23 cellular contexts compared by ENCODE assay signal in genomic region chr14:61737913-61738312, GRCh38. TPM values are rescaled to one million over a fixed set of nuclear protein-coding genes. Genes with fewer than 3 reads are reported as not detected.
DNase-seq lines count a peak whose midpoint lies in the region; ATAC-seq and TF ChIP-seq lines count a peak whose summit lies in the region.
"Had no signal": no experiment of that assay in that cellular context is flagged by ENCODE, and none has a peak within 500 bp of the region (broad histone marks: within the 10 kb centered on the region; RNA-seq: fewer than 3 reads in every experiment).

No MANE protein-coding gene starts in this region.

- H3K36me3 ChIP-seq in ascending aorta: peaks cover 60 to 78% of the 10 kb centered on the region in 2 donors

- H3K9me3 ChIP-seq in ascending aorta: no peaks in the 10 kb centered on the region
- H3K9me3 ChIP-seq: esophagus muscularis mucosa, testis had no signal

- DNase-seq in natural killer cell treated with Interleukin-12 subunit alpha and Interleukin-12 subunit beta and Interleukin-15 and Interleukin-18, amount 100 ng/mL, for 72 hours (ENCODE audit: low spot score): no peak
- no peak for DNase-seq in natural killer cell
- DNase-seq in RWPE1 (ENCODE audit: low spot score): no peak
- no peak for DNase-seq in chondrocyte (ENCODE audit: low spot score)
- DNase-seq in amygdala (lab: John Stamatoyannopoulos, UW): no peak
- no peak for DNase-seq in COLO668 (lab: John Stamatoyannopoulos, UW; ENCODE audit: unreplicated experiment)
- no peak for DNase-seq in NCI-H1436 (lab: John Stamatoyannopoulos, UW)
- no peak for DNase-seq in ascending aorta (ENCODE audit: low spot score in 2 of 2)
- DNase-seq: activated T-cell treated with anti-CD3 and anti-CD28 coated beads, Interleukin-2, amount 50 U/mL, for 48 hours; cerebellar nuclear complex; DMS79 treated with DMSO at 0.1 percent for 48 hours; effector memory CD4-positive, alpha-beta T cell; NCI-H1092; NCI-H2081 treated with DMSO at 0.1 percent for 48 hours; NCI-H510A; nucleus accumbens; right cardiac atrium; SHP77; T-helper 1 cell; testis had no signal

- no peaks in the 10 kb centered on the region for H3K9me3 Mint-ChIP-seq in natural killer cell treated with Interleukin-12 subunit alpha and Interleukin-12 subunit beta and Interleukin-15 and Interleukin-18, amount 100 ng/mL, for 72 hours
- H3K9me3 Mint-ChIP-seq in natural killer cell: no peaks in the 10 kb centered on the region
- no peaks in the 10 kb centered on the region for H3K9me3 Mint-ChIP-seq in chondrocyte (ENCODE audit: low read depth)

- no peak overlapping the region for H3K4me3 ChIP-seq in ascending aorta
- H3K4me3 ChIP-seq: esophagus muscularis mucosa, K562, testis had no signal

- peaks cover 0 to 4% of the 10 kb centered on the region in 2 donors for H3K4me1 ChIP-seq in ascending aorta
- H3K4me1 ChIP-seq: esophagus muscularis mucosa, testis had no signal

- POLR2A ChIA-PET in RWPE1 (lab: Yijun Ruan, JAX; ENCODE audit: low non-redundant PET): no interaction called here

- peak overlapping the region; percentile 68 to 75 for H3K27ac Mint-ChIP-seq in natural killer cell treated with Interleukin-12 subunit alpha and Interleukin-12 subunit beta and Interleukin-15 and Interleukin-18, amount 100 ng/mL, for 72 hours
- no peak overlapping the region for H3K27ac Mint-ChIP-seq in natural killer cell
- peak overlapping the region; percentile 80 for H3K27ac Mint-ChIP-seq in chondrocyte (ENCODE audit: unreplicated experiment)

- H3K27ac ChIP-seq in RWPE1 (peak overlapping the region; percentile 43; the same call in 1 of the 2 replicates), ascending aorta (no peak overlapping the region)
- H3K27ac ChIP-seq: esophagus muscularis mucosa, testis had no signal

- H3K4me3 Mint-ChIP-seq in natural killer cell treated with Interleukin-12 subunit alpha and Interleukin-12 subunit beta and Interleukin-15 and Interleukin-18, amount 100 ng/mL, for 72 hours: peak overlapping the region; percentile 19
- H3K4me3 Mint-ChIP-seq in natural killer cell (no peak overlapping the region), chondrocyte (ENCODE audit: unreplicated experiment) (no peak overlapping the region)

- CTCF ChIA-PET in RWPE1 (lab: Yijun Ruan, JAX): interaction anchor here (1.1 kb wide), 1 partner anchor 100 kb away, joined by 3 read pairs; no protein-coding TSS in a partner anchor

- intact Hi-C loops in natural killer cell (cut with micrococcal nuclease) (loop anchor here (10.0 kb wide), 1 partner anchor 97 kb away; no protein-coding TSS in a partner anchor), ascending aorta (cut with DNase I) (no loop called here)

- H3K36me3 Mint-ChIP-seq in natural killer cell treated with Interleukin-12 subunit alpha and Interleukin-12 subunit beta and Interleukin-15 and Interleukin-18, amount 100 ng/mL, for 72 hours: peaks cover 47% of the 10 kb centered on the region
- H3K36me3 Mint-ChIP-seq in natural killer cell (peaks cover 27% of the 10 kb centered on the region), chondrocyte (ENCODE audit: low read depth) (peaks cover 49% of the 10 kb centered on the region)

- no peaks in the 10 kb centered on the region for H3K27me3 ChIP-seq in ascending aorta
- H3K27me3 ChIP-seq: esophagus muscularis mucosa, testis had no signal

- TF ChIP-seq CTCF in natural killer cell (IDR thresholded peaks at IDR 0.05): no peak
- no peak for TF ChIP-seq CTCF in RWPE1 (conservative IDR thresholded peaks at IDR 0.05; ENCODE audit: low read depth)
- no peak for TF ChIP-seq CTCF in chondrocyte (IDR thresholded peaks at IDR 0.05)
- no peak for TF ChIP-seq CTCF in ascending aorta (IDR thresholded peaks at IDR 0.05)

- no peaks in the 10 kb centered on the region for H3K27me3 Mint-ChIP-seq in natural killer cell treated with Interleukin-12 subunit alpha and Interleukin-12 subunit beta and Interleukin-15 and Interleukin-18, amount 100 ng/mL, for 72 hours
- H3K27me3 Mint-ChIP-seq in natural killer cell (ENCODE audit: low read depth in 2 of 2): no peaks in the 10 kb centered on the region
- H3K27me3 Mint-ChIP-seq in chondrocyte (ENCODE audit: low read depth): no peaks in the 10 kb centered on the region

- ATAC-seq in natural killer cell treated with Interleukin-12 subunit alpha and Interleukin-12 subunit beta and Interleukin-15 and Interleukin-18, amount 100 ng/mL, for 72 hours: no peak
- no peak for ATAC-seq in natural killer cell
- ATAC-seq: K562, left lobe of liver, right cardiac atrium had no signal

- peaks cover 22 to 31% of the 10 kb centered on the region in 2 donors for H3K4me1 Mint-ChIP-seq in natural killer cell treated with Interleukin-12 subunit alpha and Interleukin-12 subunit beta and Interleukin-15 and Interleukin-18, amount 100 ng/mL, for 72 hours (ENCODE audit: low read depth in 2 of 2)
- H3K4me1 Mint-ChIP-seq in natural killer cell (peaks cover 0 to 6% of the 10 kb centered on the region in 2 donors), chondrocyte (ENCODE audit: low read depth) (peaks cover 25% of the 10 kb centered on the region)

RNA-seq across cellular contexts. Expression of gene SNAPC1, which starts 24.3 kb away (rescaled TPM):
- 1 to 10 TPM; 8.8 TPM for total RNA-seq in natural killer cell treated with Interleukin-12 subunit alpha and Interleukin-12 subunit beta and Interleukin-15 and Interleukin-18, amount 100 ng/mL, for 72 hours
- total RNA-seq in natural killer cell (1 to 10 TPM; 2.2 to 2.4 (median 2.2) TPM), chondrocyte (7.9 to 9.9 TPM (median 8.6 TPM) in 3 replicates), ascending aorta (2.7 TPM)

RNA-seq across cellular contexts. Expression of gene HIF1A, which starts 42.6 kb away (rescaled TPM):
- 100 to 1,000 TPM; 452 to 579 TPM for total RNA-seq in natural killer cell treated with Interleukin-12 subunit alpha and Interleukin-12 subunit beta and Interleukin-15 and Interleukin-18, amount 100 ng/mL, for 72 hours
- total RNA-seq in natural killer cell (100 to 1,000 TPM; 174 to 184 (median 177) TPM), chondrocyte (466 to 676 TPM (median 660 TPM) in 3 replicates), ascending aorta (87.0 TPM)

Comparison
In these comparisons a context has a peak if more than half of its experiments do, and no peak if none do; other contexts are left out.
1. H3K27ac Mint-ChIP-seq: peak in natural killer cell treated with Interleukin-12 subunit alpha and Interleukin-12 subunit beta and Interleukin-15 and Interleukin-18, amount 100 ng/mL, for 72 hours (2 of 2) and chondrocyte (single experiment); none in natural killer cell (0 of 2).